Comparison of ENCODE assay signal across 16 cellular contexts in genomic region chr11:105838668-105839403, GRCh38.
A peak's percentile ranks its signal among the peaks of the same experiment; 100 is the strongest.
DNase-seq lines count a peak whose midpoint lies in the region; ATAC-seq lines count a peak whose summit lies in the region.
"Had no signal": no experiment of that assay in that cellular context is flagged by ENCODE, and none has a peak within 500 bp of the region (broad histone marks: within the 10 kb centered on the region; RNA-seq: fewer than 3 reads in every experiment).

No MANE protein-coding gene starts in this region.

- no peak overlapping the region for H3K9ac ChIP-seq in adipocyte (ENCODE audit: low read length)

- H3K27me3 ChIP-seq in adipocyte (replicated peaks; ENCODE audit: control insufficient read depth, insufficient read depth, low read length) = no peaks in the 10 kb centered on the region
- H3K27me3 ChIP-seq: upper lobe of left lung had no signal

- DNase-seq in adipocyte (ENCODE audit: low read depth) = peak; percentile 36
- peak; percentile 82 for DNase-seq in kidney tubule cell (ENCODE audit: low spot score)
- no peak for DNase-seq in iPS-NIHi7 (ENCODE audit: extremely low spot score)
- DNase-seq in NCI-H2081 treated with DMSO at 0.1 percent for 48 hours (lab: John Stamatoyannopoulos, UW) = no peak
- no peak for DNase-seq in stimulated activated CD4-positive, alpha-beta T cell treated with anti-CD3 and anti-CD28 coated beads, Interleukin-4, amount 100 ng/mL, for 1 hour
- DNase-seq: activated T-cell treated with anti-CD3 and anti-CD28 coated beads, Interleukin-2, amount 50 U/mL, for 4 hours; CD4-positive, alpha-beta memory T cell; foreskin melanocyte; lower lobe of right lung; retina; SHP77 had no signal

- peak; percentile 51 for ATAC-seq in GM18867 (IDR thresholded peaks at IDR 0.05; ENCODE audit: unreplicated experiment)
- ATAC-seq in HG03520 (IDR thresholded peaks at IDR 0.05; ENCODE audit: unreplicated experiment) = peak; percentile 77
- ATAC-seq in GM19463 (IDR thresholded peaks at IDR 0.05; ENCODE audit: unreplicated experiment) = no peak
- ATAC-seq: activated T-cell treated with anti-CD3 and anti-CD28 coated beads, Interleukin-2, amount 50 U/mL, for 4 hours; K562; lower lobe of right lung had no signal

- H3K9me3 ChIP-seq in adipocyte (ENCODE audit: control insufficient read depth, low read length) = no peaks in the 10 kb centered on the region
- H3K9me3 ChIP-seq: lower lobe of right lung, upper lobe of left lung had no signal

- H3K4me3 ChIP-seq in adipocyte (ENCODE audit: low read length) = no peak overlapping the region
- H3K4me3 ChIP-seq: K562, lower lobe of right lung, upper lobe of left lung had no signal

- no peaks in the 10 kb centered on the region for H3K4me1 ChIP-seq in adipocyte (ENCODE audit: control insufficient read depth, insufficient read depth, low read length)
- H3K4me1 ChIP-seq: lower lobe of right lung, upper lobe of left lung had no signal

- no peaks in the 10 kb centered on the region for H3K36me3 ChIP-seq in adipocyte (ENCODE audit: control insufficient read depth, insufficient read depth, low read length, severe bottlenecking)
- H3K36me3 ChIP-seq: lower lobe of right lung, upper lobe of left lung had no signal

Comparison
In these comparisons a context has a peak if more than half of its experiments do, and no peak if none do; other contexts are left out.
1. DNase-seq: peak in adipocyte (single experiment) and kidney tubule cell (single experiment); none in iPS-NIHi7 (single experiment), NCI-H2081 treated with DMSO at 0.1 percent for 48 hours (single experiment) and stimulated activated CD4-positive, alpha-beta T cell treated with anti-CD3 and anti-CD28 coated beads, Interleukin-4, amount 100 ng/mL, for 1 hour (single experiment).